In the genomic region with DNA sequence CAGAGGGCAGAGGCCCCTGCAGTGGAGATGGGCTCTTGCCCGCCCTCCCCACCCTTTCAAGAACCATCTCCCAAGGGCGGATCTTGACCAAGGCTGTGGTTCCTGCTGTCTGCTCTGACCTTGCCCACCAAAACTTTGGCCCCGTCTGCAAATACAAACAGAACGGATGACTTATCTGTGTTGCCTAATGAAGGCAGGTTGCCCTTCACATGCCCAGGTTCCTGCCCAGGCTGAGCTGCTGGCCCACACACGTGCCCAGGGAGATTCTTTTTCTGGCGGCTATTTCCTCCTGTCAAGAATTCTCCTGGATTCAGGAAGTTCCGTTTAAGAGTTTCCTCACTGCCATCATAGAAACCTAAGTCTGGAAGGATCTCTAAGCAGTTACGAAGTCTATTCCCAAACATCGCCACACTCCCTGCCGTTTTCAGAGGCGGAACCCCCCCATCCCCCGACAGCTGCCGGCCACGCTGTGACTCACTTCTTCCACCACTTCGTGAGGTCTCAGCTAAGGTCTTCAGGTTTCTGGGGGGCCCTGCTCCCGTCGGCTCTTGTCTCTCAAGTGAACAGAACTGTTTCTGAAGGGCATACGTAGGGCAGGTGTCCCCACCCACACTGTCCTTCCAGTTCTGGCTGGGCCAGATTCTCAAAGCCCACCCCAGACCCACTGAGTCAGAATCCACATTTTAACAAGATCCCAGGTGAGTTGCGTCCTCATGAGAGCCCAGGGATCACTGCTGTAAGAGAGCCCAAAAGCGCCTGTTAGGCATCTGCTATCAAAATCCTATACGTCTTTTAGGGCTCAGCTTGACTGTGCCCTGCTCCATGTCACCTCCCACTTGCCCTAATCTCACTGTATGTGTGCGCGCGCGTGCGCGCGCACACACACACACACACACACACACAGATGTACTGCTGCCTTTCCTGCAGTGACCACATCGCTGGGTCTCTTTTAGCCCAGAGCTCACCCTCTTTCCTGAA, we compare ENCODE assay signal across 1 cellular context.
TF ChIP-seq lines count a peak whose summit lies in the region.

No MANE protein-coding gene starts in this region.

TF ChIP-seq in endothelial cell of umbilical vein, 7 proteins besides CTCF, POLR2A, EP300 and RAD21:
- TF ChIP-seq POLR2AphosphoS5 (IDR thresholded peaks at IDR 0.05; ENCODE audit: insufficient read depth, low read depth, low read length) (no peak), EZH2 (IDR thresholded peaks at IDR 0.05; ENCODE audit: borderline replicate concordance, low read depth, low read length, severe bottlenecking) (no peak), FOS (IDR thresholded peaks at IDR 0.05; ENCODE audit: borderline replicate concordance, insufficient read depth, low read length) (no peak), GATA2 (IDR thresholded peaks at IDR 0.05; ENCODE audit: insufficient read depth, insufficient read length, low read depth, low read length) (no peak), JUN (IDR thresholded peaks at IDR 0.05; ENCODE audit: borderline replicate concordance, insufficient read depth, insufficient read length, low read depth) (no peak), MYC (IDR thresholded peaks at IDR 0.05; ENCODE audit: low read depth, low read length) (no peak)
- TF ChIP-seq, protein P1, sequence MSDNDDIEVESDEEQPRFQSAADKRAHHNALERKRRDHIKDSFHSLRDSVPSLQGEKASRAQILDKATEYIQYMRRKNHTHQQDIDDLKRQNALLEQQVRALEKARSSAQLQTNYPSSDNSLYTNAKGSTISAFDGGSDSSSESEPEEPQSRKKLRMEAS (IDR thresholded peaks at IDR 0.05; ENCODE audit: insufficient read depth, insufficient read length) = no peak
TF ChIP-seq in endothelial cell of umbilical vein: peak in this region for 0.
